In genomic region chr12:12327802-12328201, GRCh38 we compare ENCODE assay signal across 1 cellular context.
A peak's percentile ranks its signal among the peaks of the same experiment; 100 is the strongest.
TF ChIP-seq lines count a peak whose summit lies in the region.

No MANE protein-coding gene starts in this region.

TF ChIP-seq in GM12878, 131 proteins besides CTCF, POLR2A, EP300 and RAD21 (continued from another document):
- TF ChIP-seq, protein P1, sequence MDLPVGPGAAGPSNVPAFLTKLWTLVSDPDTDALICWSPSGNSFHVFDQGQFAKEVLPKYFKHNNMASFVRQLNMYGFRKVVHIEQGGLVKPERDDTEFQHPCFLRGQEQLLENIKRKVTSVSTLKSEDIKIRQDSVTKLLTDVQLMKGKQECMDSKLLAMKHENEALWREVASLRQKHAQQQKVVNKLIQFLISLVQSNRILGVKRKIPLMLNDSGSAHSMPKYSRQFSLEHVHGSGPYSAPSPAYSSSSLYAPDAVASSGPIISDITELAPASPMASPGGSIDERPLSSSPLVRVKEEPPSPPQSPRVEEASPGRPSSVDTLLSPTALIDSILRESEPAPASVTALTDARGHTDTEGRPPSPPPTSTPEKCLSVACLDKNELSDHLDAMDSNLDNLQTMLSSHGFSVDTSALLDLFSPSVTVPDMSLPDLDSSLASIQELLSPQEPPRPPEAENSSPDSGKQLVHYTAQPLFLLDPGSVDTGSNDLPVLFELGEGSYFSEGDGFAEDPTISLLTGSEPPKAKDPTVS (IDR thresholded peaks at IDR 0.05; ENCODE audit: low read depth, low read length) = no peak
- TF ChIP-seq NR2C1 (IDR thresholded peaks at IDR 0.05) = no peak
- peak; percentile 37; the same call in 1 of the 2 replicates for TF ChIP-seq IKZF1 (conservative IDR thresholded peaks at IDR 0.05)
- no peak for TF ChIP-seq CHD2 (IDR thresholded peaks at IDR 0.05; ENCODE audit: borderline replicate concordance, low read depth, low read length)
- no peak for TF ChIP-seq NR2C2 (IDR thresholded peaks at IDR 0.05; ENCODE audit: borderline replicate concordance, control insufficient read depth, insufficient read length, low read depth)
- no peak for TF ChIP-seq ASH2L (IDR thresholded peaks at IDR 0.05; ENCODE audit: borderline replicate concordance, low read depth)
- no peak for TF ChIP-seq ZBTB40 (IDR thresholded peaks at IDR 0.05; ENCODE audit: borderline replicate concordance)
- TF ChIP-seq POU2F2 (IDR thresholded peaks at IDR 0.05; ENCODE audit: borderline replicate concordance, low read depth, low read length) = no peak
- no peak for TF ChIP-seq STAT3 (IDR thresholded peaks at IDR 0.05; ENCODE audit: low read depth, low read length)
- TF ChIP-seq RAD51 (IDR thresholded peaks at IDR 0.05) = no peak
- no peak for TF ChIP-seq CEBPB (IDR thresholded peaks at IDR 0.05; ENCODE audit: borderline replicate concordance in 1 of 2, low read depth in 2 of 2, low read length in 2 of 2)
- no peak for TF ChIP-seq NR2F1 (conservative IDR thresholded peaks at IDR 0.05)
- TF ChIP-seq SP1 (IDR thresholded peaks at IDR 0.05; ENCODE audit: low read depth, low read length) = no peak
- TF ChIP-seq MYB (IDR thresholded peaks at IDR 0.05; ENCODE audit: borderline replicate concordance, low read depth, low read length) = no peak
- no peak for TF ChIP-seq ZNF24 (IDR thresholded peaks at IDR 0.05)
- TF ChIP-seq, protein P2, sequence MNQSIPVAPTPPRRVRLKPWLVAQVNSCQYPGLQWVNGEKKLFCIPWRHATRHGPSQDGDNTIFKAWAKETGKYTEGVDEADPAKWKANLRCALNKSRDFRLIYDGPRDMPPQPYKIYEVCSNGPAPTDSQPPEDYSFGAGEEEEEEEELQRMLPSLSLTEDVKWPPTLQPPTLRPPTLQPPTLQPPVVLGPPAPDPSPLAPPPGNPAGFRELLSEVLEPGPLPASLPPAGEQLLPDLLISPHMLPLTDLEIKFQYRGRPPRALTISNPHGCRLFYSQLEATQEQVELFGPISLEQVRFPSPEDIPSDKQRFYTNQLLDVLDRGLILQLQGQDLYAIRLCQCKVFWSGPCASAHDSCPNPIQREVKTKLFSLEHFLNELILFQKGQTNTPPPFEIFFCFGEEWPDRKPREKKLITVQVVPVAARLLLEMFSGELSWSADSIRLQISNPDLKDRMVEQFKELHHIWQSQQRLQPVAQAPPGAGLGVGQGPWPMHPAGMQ (IDR thresholded peaks at IDR 0.05; ENCODE audit: borderline replicate concordance) = no peak
- TF ChIP-seq TARDBP (IDR thresholded peaks at IDR 0.05; ENCODE audit: borderline replicate concordance) = no peak
- no peak for TF ChIP-seq E2F4 (IDR thresholded peaks at IDR 0.05; ENCODE audit: low read depth, low read length)
- TF ChIP-seq YY1 (IDR thresholded peaks at IDR 0.05; ENCODE audit: low read depth, low read length) = no peak
- no peak for TF ChIP-seq CEBPZ (IDR thresholded peaks at IDR 0.05; ENCODE audit: low read depth, low read length)
- TF ChIP-seq, protein P3, sequence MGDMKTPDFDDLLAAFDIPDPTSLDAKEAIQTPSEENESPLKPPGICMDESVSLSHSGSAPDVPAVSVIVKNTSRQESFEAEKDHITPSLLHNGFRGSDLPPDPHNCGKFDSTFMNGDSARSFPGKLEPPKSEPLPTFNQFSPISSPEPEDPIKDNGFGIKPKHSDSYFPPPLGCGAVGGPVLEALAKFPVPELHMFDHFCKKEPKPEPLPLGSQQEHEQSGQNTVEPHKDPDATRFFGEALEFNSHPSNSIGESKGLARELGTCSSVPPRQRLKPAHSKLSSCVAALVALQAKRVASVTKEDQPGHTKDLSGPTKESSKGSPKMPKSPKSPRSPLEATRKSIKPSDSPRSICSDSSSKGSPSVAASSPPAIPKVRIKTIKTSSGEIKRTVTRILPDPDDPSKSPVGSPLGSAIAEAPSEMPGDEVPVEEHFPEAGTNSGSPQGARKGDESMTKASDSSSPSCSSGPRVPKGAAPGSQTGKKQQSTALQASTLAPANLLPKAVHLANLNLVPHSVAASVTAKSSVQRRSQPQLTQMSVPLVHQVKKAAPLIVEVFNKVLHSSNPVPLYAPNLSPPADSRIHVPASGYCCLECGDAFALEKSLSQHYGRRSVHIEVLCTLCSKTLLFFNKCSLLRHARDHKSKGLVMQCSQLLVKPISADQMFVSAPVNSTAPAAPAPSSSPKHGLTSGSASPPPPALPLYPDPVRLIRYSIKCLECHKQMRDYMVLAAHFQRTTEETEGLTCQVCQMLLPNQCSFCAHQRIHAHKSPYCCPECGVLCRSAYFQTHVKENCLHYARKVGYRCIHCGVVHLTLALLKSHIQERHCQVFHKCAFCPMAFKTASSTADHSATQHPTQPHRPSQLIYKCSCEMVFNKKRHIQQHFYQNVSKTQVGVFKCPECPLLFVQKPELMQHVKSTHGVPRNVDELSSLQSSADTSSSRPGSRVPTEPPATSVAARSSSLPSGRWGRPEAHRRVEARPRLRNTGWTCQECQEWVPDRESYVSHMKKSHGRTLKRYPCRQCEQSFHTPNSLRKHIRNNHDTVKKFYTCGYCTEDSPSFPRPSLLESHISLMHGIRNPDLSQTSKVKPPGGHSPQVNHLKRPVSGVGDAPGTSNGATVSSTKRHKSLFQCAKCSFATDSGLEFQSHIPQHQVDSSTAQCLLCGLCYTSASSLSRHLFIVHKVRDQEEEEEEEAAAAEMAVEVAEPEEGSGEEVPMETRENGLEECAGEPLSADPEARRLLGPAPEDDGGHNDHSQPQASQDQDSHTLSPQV (IDR thresholded peaks at IDR 0.05) = 0 out of 2 replicates have a peak, but pooled peaks have one; percentile 27
- no peak for TF ChIP-seq ZNF622 (IDR thresholded peaks at IDR 0.05)
- no peak for TF ChIP-seq MYC (IDR thresholded peaks at IDR 0.05; ENCODE audit: insufficient read depth, insufficient read length, insufficient replicate concordance, low read length, severe bottlenecking)
- TF ChIP-seq SRF (IDR thresholded peaks at IDR 0.05; ENCODE audit: low read depth in 2 of 2, low read length in 2 of 2) = peak in 1 of 2 experiments; percentile 86; a peak in 2 of 4 replicates
- peak; percentile 87 for TF ChIP-seq SMC3 (IDR thresholded peaks at IDR 0.05; ENCODE audit: borderline replicate concordance, low read length)
- TF ChIP-seq ZZZ3 (IDR thresholded peaks at IDR 0.05; ENCODE audit: control insufficient read depth, insufficient read length, low read depth) = no peak
- peak in 1 of 2 experiments; percentile 87; a peak in 2 of 4 replicates for TF ChIP-seq ETV6 (conservative IDR thresholded peaks at IDR 0.05 in 1 of 2, IDR thresholded peaks at IDR 0.05 in 1 of 2; ENCODE audit: borderline replicate concordance in 1 of 2, low read depth in 1 of 2)
- TF ChIP-seq KLF5 (IDR thresholded peaks at IDR 0.05; ENCODE audit: partially characterized antibody) = no peak
- no peak for TF ChIP-seq RBBP5 (conservative IDR thresholded peaks at IDR 0.05)
- TF ChIP-seq YBX1 (IDR thresholded peaks at IDR 0.05) = no peak
- TF ChIP-seq PML (IDR thresholded peaks at IDR 0.05; ENCODE audit: low read length) = no peak
- TF ChIP-seq JUNB (IDR thresholded peaks at IDR 0.05) = no peak
